ENCODE assay signal across 1 cellular context in the genomic region with DNA sequence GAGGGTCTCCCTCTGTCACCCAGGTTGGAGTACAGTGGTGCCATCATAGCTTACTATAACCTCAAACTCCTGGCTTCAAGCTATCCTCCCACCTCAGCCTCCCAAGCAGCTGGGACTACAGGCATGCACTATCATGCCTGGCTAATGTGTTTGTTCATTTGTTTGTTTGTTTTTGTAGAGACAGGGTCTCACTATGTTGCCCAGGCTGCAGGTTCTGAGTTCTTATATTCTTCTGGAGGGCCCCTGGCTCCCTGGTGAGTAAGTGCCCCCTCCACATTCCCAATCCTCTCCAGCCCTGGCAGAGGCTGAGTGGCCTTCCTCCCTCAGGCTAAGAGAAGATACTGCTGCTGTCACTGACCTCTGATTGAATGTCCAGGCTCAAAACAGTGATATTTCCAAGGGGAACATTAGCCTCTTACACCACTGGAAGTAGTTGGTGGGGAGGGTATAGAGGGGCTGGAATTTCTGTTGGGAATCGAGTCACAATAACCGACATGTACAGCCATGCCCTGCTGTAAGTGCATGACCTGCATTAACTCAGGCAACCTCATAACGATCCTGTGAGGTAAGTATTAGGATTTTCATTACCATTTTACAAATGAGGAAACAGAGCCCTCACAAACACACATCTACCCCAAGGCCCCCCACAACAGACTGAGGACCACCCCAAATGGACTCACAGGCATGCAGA.
TF ChIP-seq lines count a peak whose summit lies in the region.

No MANE protein-coding gene starts in this region.

TF ChIP-seq in HEK293, 187 proteins besides CTCF, POLR2A, EP300 and RAD21 (continued from another document):
- TF ChIP-seq, protein P1, sequence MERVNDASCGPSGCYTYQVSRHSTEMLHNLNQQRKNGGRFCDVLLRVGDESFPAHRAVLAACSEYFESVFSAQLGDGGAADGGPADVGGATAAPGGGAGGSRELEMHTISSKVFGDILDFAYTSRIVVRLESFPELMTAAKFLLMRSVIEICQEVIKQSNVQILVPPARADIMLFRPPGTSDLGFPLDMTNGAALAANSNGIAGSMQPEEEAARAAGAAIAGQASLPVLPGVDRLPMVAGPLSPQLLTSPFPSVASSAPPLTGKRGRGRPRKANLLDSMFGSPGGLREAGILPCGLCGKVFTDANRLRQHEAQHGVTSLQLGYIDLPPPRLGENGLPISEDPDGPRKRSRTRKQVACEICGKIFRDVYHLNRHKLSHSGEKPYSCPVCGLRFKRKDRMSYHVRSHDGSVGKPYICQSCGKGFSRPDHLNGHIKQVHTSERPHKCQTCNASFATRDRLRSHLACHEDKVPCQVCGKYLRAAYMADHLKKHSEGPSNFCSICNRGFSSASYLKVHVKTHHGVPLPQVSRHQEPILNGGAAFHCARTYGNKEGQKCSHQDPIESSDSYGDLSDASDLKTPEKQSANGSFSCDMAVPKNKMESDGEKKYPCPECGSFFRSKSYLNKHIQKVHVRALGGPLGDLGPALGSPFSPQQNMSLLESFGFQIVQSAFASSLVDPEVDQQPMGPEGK (tag by site-specific recombination; IDR thresholded peaks at IDR 0.05) = peak; percentile 19; the same call in 1 of the 2 replicates
TF ChIP-seq in HEK293: peak in this region for 3.
